ENCODE assay signal across 19 cellular contexts in genomic region chr4:187865914-187866313, GRCh38.
"Had no signal": no experiment of that assay in that cellular context is flagged by ENCODE, and none has a peak within 500 bp of the region (broad histone marks: within the 10 kb centered on the region; RNA-seq: fewer than 3 reads in every experiment).

No MANE protein-coding gene starts in this region.

- H3K4me1 ChIP-seq: gastroesophageal sphincter, psoas muscle, spleen, tibial artery, upper lobe of left lung, uterus had no signal

- H3K36me3 Mint-ChIP-seq: naive thymus-derived CD8-positive, alpha-beta T cell; stimulated activated memory B cell treated with anti-CD40 and anti-IgM and Interleukin-4, amounts not matched to agents 10 μg/mL and 1 μg/mL and 100 μg/mL, for 72 hours had no signal

- H3K27me3 Mint-ChIP-seq: naive thymus-derived CD8-positive, alpha-beta T cell; stimulated activated memory B cell treated with anti-CD40 and anti-IgM and Interleukin-4, amounts not matched to agents 10 μg/mL and 1 μg/mL and 100 μg/mL, for 72 hours; stimulated activated naive CD8-positive, alpha-beta T cell treated with anti-CD3 and anti-CD28 coated beads, Interleukin-15, Interleukin-2, amounts not matched to agents 100 ng/mL and 50 ng/mL, for 24 hours had no signal

- DNase-seq: effector memory CD4-positive, alpha-beta T cell; kidney; left colon; mucosa of descending colon; naive thymus-derived CD8-positive, alpha-beta T cell; psoas muscle; spleen; stimulated activated CD4-positive, alpha-beta T cell treated with anti-CD3 and anti-CD28 coated beads, Interleukin-15, amount 100 ng/mL, for 24 hours; stimulated activated CD4-positive, alpha-beta T cell treated with anti-CD3 and anti-CD28 coated beads, Interleukin-1b, Interleukin-23, amount 100 ng/mL, for 48 hours; stimulated activated CD4-positive, alpha-beta T cell treated with anti-CD3 and anti-CD28 coated beads, Interleukin-4, amount 100 ng/mL, for 24 hours; tibial artery; upper lobe of left lung; uterus had no signal

- ATAC-seq: esophagus mucosa; gastroesophageal sphincter; left colon; mucosa of descending colon; naive thymus-derived CD8-positive, alpha-beta T cell; psoas muscle; sciatic nerve; stimulated activated memory B cell treated with anti-CD40 and anti-IgM and Interleukin-4, amounts not matched to agents 10 μg/mL and 1 μg/mL and 100 μg/mL, for 72 hours had no signal

- H3K27ac ChIP-seq: gastroesophageal sphincter, neutrophil, psoas muscle, spleen, tibial artery, upper lobe of left lung, uterus had no signal

- H3K27ac Mint-ChIP-seq: naive thymus-derived CD8-positive, alpha-beta T cell; stimulated activated memory B cell treated with anti-CD40 and anti-IgM and Interleukin-4, amounts not matched to agents 10 μg/mL and 1 μg/mL and 100 μg/mL, for 72 hours; stimulated activated naive CD8-positive, alpha-beta T cell treated with anti-CD3 and anti-CD28 coated beads, Interleukin-15, Interleukin-2, amounts not matched to agents 100 ng/mL and 50 ng/mL, for 24 hours had no signal

- H3K4me1 Mint-ChIP-seq: naive thymus-derived CD8-positive, alpha-beta T cell; stimulated activated memory B cell treated with anti-CD40 and anti-IgM and Interleukin-4, amounts not matched to agents 10 μg/mL and 1 μg/mL and 100 μg/mL, for 72 hours had no signal

- H3K27me3 ChIP-seq: gastroesophageal sphincter, neutrophil, spleen, tibial artery, upper lobe of left lung, uterus had no signal

- H3K4me3 ChIP-seq: gastroesophageal sphincter, mucosa of descending colon, psoas muscle, spleen, tibial artery, upper lobe of left lung, uterus had no signal

- H3K36me3 ChIP-seq: gastroesophageal sphincter, neutrophil, spleen, tibial artery, upper lobe of left lung, uterus had no signal

- H3K4me3 Mint-ChIP-seq: naive thymus-derived CD8-positive, alpha-beta T cell; stimulated activated memory B cell treated with anti-CD40 and anti-IgM and Interleukin-4, amounts not matched to agents 10 μg/mL and 1 μg/mL and 100 μg/mL, for 72 hours; stimulated activated naive CD8-positive, alpha-beta T cell treated with anti-CD3 and anti-CD28 coated beads, Interleukin-15, Interleukin-2, amounts not matched to agents 100 ng/mL and 50 ng/mL, for 24 hours had no signal

- H3K9me3 ChIP-seq: gastroesophageal sphincter, mucosa of descending colon, neutrophil, psoas muscle, tibial artery, upper lobe of left lung, uterus had no signal
